ENCODE assay signal across 8 cellular contexts in genomic region chr1:212683357-212683722, GRCh38. TPM values are rescaled to one million over a fixed set of nuclear protein-coding genes. Genes with fewer than 3 reads are reported as not detected.
DNase-seq lines count a peak whose midpoint lies in the region; ATAC-seq and TF ChIP-seq lines count a peak whose summit lies in the region.

No MANE protein-coding gene starts in this region.

- peaks cover 23% of the 10 kb centered on the region for H3K4me1 ChIP-seq in CD4-positive, CD25-positive, alpha-beta regulatory T cell (ENCODE audit: control insufficient read depth, insufficient read depth, low read length, poor library complexity, severe bottlenecking)
- H3K4me1 ChIP-seq in spleen = peaks cover 0 to 63% (median 26%) of the 10 kb centered on the region in 6 donors

- H3K36me3 ChIP-seq in CD4-positive, CD25-positive, alpha-beta regulatory T cell (ENCODE audit: control insufficient read depth, insufficient read depth, low read length) = no peaks in the 10 kb centered on the region
- H3K36me3 ChIP-seq in spleen = peaks cover 0 to 7% (median 2%) of the 10 kb centered on the region in 6 donors

- no peak for TF ChIP-seq CTCF in activated B cell treated with CpG ODN at 0.5 μM for 24 hours (IDR thresholded peaks at IDR 0.05)
- TF ChIP-seq CTCF in spleen (IDR thresholded peaks at IDR 0.05 in 8 of 11, conservative IDR thresholded peaks at IDR 0.05 in 3 of 11) = no peak

- WGBS in spleen, 5 donors = 11 to 44% (median 22%) methylated on average over 7 of the region's 7 CpGs

- ATAC-seq in CD4-positive, CD25-positive, alpha-beta regulatory T cell (ENCODE audit: low read depth in 2 of 2) = peak; percentile 44 to 52
- ATAC-seq in HG03103 (IDR thresholded peaks at IDR 0.05; ENCODE audit: low read depth, unreplicated experiment) (peak; percentile 70), activated B cell treated with CpG ODN at 0.5 μM for 24 hours (ENCODE audit: low read depth) (peak; percentile 60)
- ATAC-seq in naive thymus-derived CD8-positive, alpha-beta T cell = no peak

- DNase-seq in CD4-positive, CD25-positive, alpha-beta regulatory T cell = peak in 1 of 3 donors; percentile 69
- DNase-seq in activated B cell treated with CpG ODN at 0.5 μM for 24 hours = no peak
- DNase-seq in spleen = peak; percentile 87
- DNase-seq in occipital lobe (lab: John Stamatoyannopoulos, UW) = no peak
- DNase-seq in GOT3 (lab: John Stamatoyannopoulos, UW) = no peak
- DNase-seq in naive thymus-derived CD8-positive, alpha-beta T cell = no peak

- no peaks in the 10 kb centered on the region for H3K27me3 Mint-ChIP-seq in CD4-positive, CD25-positive, alpha-beta regulatory T cell
- H3K27me3 Mint-ChIP-seq in activated B cell treated with CpG ODN at 0.5 μM for 24 hours = no peaks in the 10 kb centered on the region
- H3K27me3 Mint-ChIP-seq in naive thymus-derived CD8-positive, alpha-beta T cell = peaks cover 0 to 7% (median 0%) of the 10 kb centered on the region in 5 donors

- intact Hi-C loops in activated B cell treated with CpG ODN at 0.5 μM for 24 hours (cut with micrococcal nuclease) (loop anchor here (1.0 kb wide), 1 partner anchor 16 kb away; the partner anchor contains the start of gene BATF3), spleen (cut with DNase I; ENCODE audit: low total_unique reads) (no loop called here)

- no peaks in the 10 kb centered on the region for H3K9me3 Mint-ChIP-seq in CD4-positive, CD25-positive, alpha-beta regulatory T cell
- no peaks in the 10 kb centered on the region for H3K9me3 Mint-ChIP-seq in activated B cell treated with CpG ODN at 0.5 μM for 24 hours
- H3K9me3 Mint-ChIP-seq in naive thymus-derived CD8-positive, alpha-beta T cell = no peaks in the 10 kb centered on the region

- H3K4me3 Mint-ChIP-seq in CD4-positive, CD25-positive, alpha-beta regulatory T cell = peak overlapping the region; percentile 29 to 82 (median 70)
- peak overlapping the region; percentile 68 for H3K4me3 Mint-ChIP-seq in activated B cell treated with CpG ODN at 0.5 μM for 24 hours
- H3K4me3 Mint-ChIP-seq in naive thymus-derived CD8-positive, alpha-beta T cell = peak overlapping the region in 4 of 10 donors; percentile 6 to 65 (median 49)

- POLR2A ChIA-PET in activated B cell treated with CpG ODN at 0.5 μM for 24 hours (lab: Charles Lee) = interaction anchor here (0.7 to 1.0 kb wide), 2 partner anchors 11 kb away, joined by 3 read pairs; no protein-coding TSS in a partner anchor
- POLR2A ChIA-PET in naive thymus-derived CD8-positive, alpha-beta T cell (lab: Charles Lee) = no interaction called here

- no peaks in the 10 kb centered on the region for H3K36me3 Mint-ChIP-seq in CD4-positive, CD25-positive, alpha-beta regulatory T cell
- H3K36me3 Mint-ChIP-seq in activated B cell treated with CpG ODN at 0.5 μM for 24 hours (ENCODE audit: low read depth) = no peaks in the 10 kb centered on the region
- H3K36me3 Mint-ChIP-seq in naive thymus-derived CD8-positive, alpha-beta T cell = no peaks in the 10 kb centered on the region

- no peaks in the 10 kb centered on the region for H3K27me3 ChIP-seq in CD4-positive, CD25-positive, alpha-beta regulatory T cell (ENCODE audit: control insufficient read depth, insufficient read depth, low read length)
- no peaks in the 10 kb centered on the region for H3K27me3 ChIP-seq in spleen (replicated peaks in 1 of 7)

- peak overlapping the region; percentile 82 to 92 (median 87) for H3K27ac Mint-ChIP-seq in CD4-positive, CD25-positive, alpha-beta regulatory T cell
- H3K27ac Mint-ChIP-seq in activated B cell treated with CpG ODN at 0.5 μM for 24 hours = peak overlapping the region; percentile 84
- H3K27ac Mint-ChIP-seq in naive thymus-derived CD8-positive, alpha-beta T cell = peak overlapping the region in 2 of 10 donors; percentile 34 to 72

- no peaks in the 10 kb centered on the region for H3K9me3 ChIP-seq in CD4-positive, CD25-positive, alpha-beta regulatory T cell (ENCODE audit: control insufficient read depth in 2 of 2, low read length in 2 of 2)
- no peaks in the 10 kb centered on the region for H3K9me3 ChIP-seq in spleen

- CTCF ChIA-PET in activated B cell treated with CpG ODN at 0.5 μM for 24 hours (lab: Charles Lee) = no interaction called here

- H3K4me1 Mint-ChIP-seq in CD4-positive, CD25-positive, alpha-beta regulatory T cell = peaks cover 5 to 47% (median 28%) of the 10 kb centered on the region in 4 donors
- H3K4me1 Mint-ChIP-seq in activated B cell treated with CpG ODN at 0.5 μM for 24 hours = peaks cover 45% of the 10 kb centered on the region
- peaks cover 6 to 35% (median 16%) of the 10 kb centered on the region in 4 donors for H3K4me1 Mint-ChIP-seq in naive thymus-derived CD8-positive, alpha-beta T cell

- peak overlapping the region; percentile 37 for H3K27ac ChIP-seq in CD4-positive, CD25-positive, alpha-beta regulatory T cell (ENCODE audit: insufficient read depth, low read length, poor library complexity, severe bottlenecking)
- peak overlapping the region in 6 of 8 donors; percentile 16 to 76 (median 57) for H3K27ac ChIP-seq in spleen

- TF ChIP-seq POLR2A in GM19099 (IDR thresholded peaks at IDR 0.05; ENCODE audit: extremely low read depth, insufficient read length, low read depth) (peak; percentile 70), spleen (IDR thresholded peaks at IDR 0.05) (no peak)

- peak overlapping the region; percentile 34 for H3K4me3 ChIP-seq in CD4-positive, CD25-positive, alpha-beta regulatory T cell (ENCODE audit: low read depth, low read length)
- H3K4me3 ChIP-seq in spleen = peak overlapping the region in 1 of 8 donors; percentile 43

RNA-seq across cellular contexts. Expression of gene BATF3, which starts 16.3 kb away (rescaled TPM):
- 2.6 TPM for total RNA-seq in CD4-positive, CD25-positive, alpha-beta regulatory T cell
- 1 to 10 TPM; 1.6 to 4.4 (median 2.9) TPM for polyA plus RNA-seq in CD4-positive, CD25-positive, alpha-beta regulatory T cell
- 23.5 and 25.2 TPM in 2 replicates for total RNA-seq in activated B cell treated with CpG ODN at 0.5 μM for 24 hours
- 10 to 100 TPM; 10.8 to 34.0 (median 14.1) TPM for total RNA-seq in spleen
- polyA plus RNA-seq in spleen = 10 to 100 TPM; 11.3 to 23.3 (median 12.3) TPM
- 8.0 TPM for total RNA-seq in occipital lobe
- total RNA-seq in naive thymus-derived CD8-positive, alpha-beta T cell = 1 to 10 TPM in 1 of 2 experiments, under 1 TPM in 1; 0.29 to 1.2 TPM
- under 1 TPM in 2 of 3 donors, not detected in 1; 0.47 to 0.56 TPM for polyA plus RNA-seq in naive thymus-derived CD8-positive, alpha-beta T cell

Comparison
In these comparisons a context has a peak if more than half of its experiments do, and no peak if none do; other contexts are left out.
1. ATAC-seq: peak in CD4-positive, CD25-positive, alpha-beta regulatory T cell (2 of 2), HG03103 (single experiment) and activated B cell treated with CpG ODN at 0.5 μM for 24 hours (single experiment); none in naive thymus-derived CD8-positive, alpha-beta T cell (0 of 2).